In the genomic region with DNA sequence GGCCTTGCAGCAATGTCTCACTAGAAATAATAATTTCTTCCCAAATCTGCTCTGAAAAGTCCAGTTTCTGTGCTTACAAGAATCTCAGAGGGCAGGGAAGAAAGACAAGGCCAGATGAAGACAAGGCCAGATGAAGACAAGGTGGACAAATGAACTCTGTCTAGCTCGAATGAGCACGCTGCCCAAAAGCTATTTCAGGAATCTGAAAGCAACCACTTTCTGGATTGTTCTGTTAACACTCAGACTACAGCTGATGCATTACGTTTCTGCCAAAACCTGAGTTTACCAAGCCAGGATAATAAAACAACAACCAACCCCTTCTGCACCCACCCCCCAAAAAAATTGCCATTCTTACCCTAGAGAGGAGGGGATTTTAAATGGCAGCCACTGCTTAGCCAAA, we compare ENCODE assay signal across 30 cellular contexts.
"Had no signal": no experiment of that assay in that cellular context is flagged by ENCODE, and none has a peak within 500 bp of the region (broad histone marks: within the 10 kb centered on the region; RNA-seq: fewer than 3 reads in every experiment).

No MANE protein-coding gene starts in this region.

- H3K27me3 ChIP-seq: breast epithelium, cardiac muscle cell, colonic mucosa, esophagus muscularis mucosa, foreskin keratinocyte, gastrocnemius medialis had no signal

- H3K4me1 Mint-ChIP-seq: activated CD4-positive, alpha-beta memory T cell treated with anti-CD3 and anti-CD28 coated beads, Interleukin-2, amount 10 ng/mL, durations not matched to agents 7 days and 5 days; activated CD4-positive, alpha-beta T cell treated with anti-CD3 and anti-CD28 coated beads for 36 hours; activated CD4-positive, alpha-beta T cell treated with anti-CD3 and anti-CD28 coated beads, Interleukin-2, amount 10 ng/mL, durations not matched to agents 7 days and 5 days; activated naive CD4-positive, alpha-beta T cell treated with anti-CD3 and anti-CD28 coated beads, Interleukin-2, amount 10 ng/mL, durations not matched to agents 7 days and 5 days; brain had no signal

- ATAC-seq: activated CD4-positive, alpha-beta T cell treated with anti-CD3 and anti-CD28 coated beads for 36 hours; activated naive CD4-positive, alpha-beta T cell treated with anti-CD3 and anti-CD28 coated beads, Interleukin-2, amount 50 U/mL, for 72 hours; activated T-cell treated with anti-CD3 and anti-CD28 coated beads, Interleukin-2, amount 50 U/mL, for 72 hours; foreskin keratinocyte; gastrocnemius medialis had no signal

- DNase-seq: activated CD4-positive, alpha-beta memory T cell treated with anti-CD3 and anti-CD28 coated beads, Interleukin-2, amount 10 ng/mL, durations not matched to agents 7 days and 5 days; activated CD4-positive, alpha-beta T cell treated with anti-CD3 and anti-CD28 coated beads for 36 hours; activated CD4-positive, alpha-beta T cell treated with anti-CD3 and anti-CD28 coated beads, Interleukin-2, amount 10 ng/mL, durations not matched to agents 7 days and 5 days; activated CD4-positive, alpha-beta T cell treated with anti-CD3 and anti-CD28 coated beads, Interleukin-2, amount 50 U/mL, for 4 hours; activated CD4-positive, CD25-positive, alpha-beta regulatory T cell; activated CD4-positive, CD25-positive, alpha-beta regulatory T cell treated with anti-CD3 and anti-CD28 coated beads, Interleukin-2, amount 50 U/mL, for 72 hours; activated CD8-positive, alpha-beta memory T cell treated with anti-CD3 and anti-CD28 coated beads, Interleukin-2, amount 50 U/mL, for 48 hours; activated gamma-delta T cell; activated naive CD4-positive, alpha-beta T cell; activated naive CD4-positive, alpha-beta T cell treated with anti-CD3 and anti-CD28 coated beads, Interleukin-2, amount 10 ng/mL, durations not matched to agents 7 days and 5 days; activated T-cell treated with anti-CD3 and anti-CD28 coated beads for 4 hours; activated T-cell treated with anti-CD3 and anti-CD28 coated beads, Interleukin-2, amount 50 U/mL, for 24 hours; activated T-cell treated with anti-CD3 and anti-CD28 coated beads, Interleukin-2, amount 50 U/mL, for 72 hours; amniotic stem cell; anterior cingulate cortex; central memory CD4-positive, alpha-beta T cell; cerebellar nuclear complex; colonic mucosa; effector CD8-positive, alpha-beta T cell; erythroblast; foreskin keratinocyte; gastrocnemius medialis; glutamatergic neuron; T-helper 2 cell had no signal

- H3K27ac Mint-ChIP-seq: activated CD4-positive, alpha-beta memory T cell treated with anti-CD3 and anti-CD28 coated beads, Interleukin-2, amount 10 ng/mL, durations not matched to agents 7 days and 5 days; activated CD4-positive, alpha-beta T cell treated with anti-CD3 and anti-CD28 coated beads for 36 hours; activated CD4-positive, alpha-beta T cell treated with anti-CD3 and anti-CD28 coated beads, Interleukin-2, amount 10 ng/mL, durations not matched to agents 7 days and 5 days; activated naive CD4-positive, alpha-beta T cell treated with anti-CD3 and anti-CD28 coated beads, Interleukin-2, amount 10 ng/mL, durations not matched to agents 7 days and 5 days; activated naive CD4-positive, alpha-beta T cell treated with anti-CD3 and anti-CD28 coated beads, Interleukin-2, amount 50 U/mL, for 72 hours; activated T-cell treated with anti-CD3 and anti-CD28 coated beads, Interleukin-2, amount 50 U/mL, for 24 hours; activated T-cell treated with anti-CD3 and anti-CD28 coated beads, Interleukin-2, amount 50 U/mL, for 72 hours; brain had no signal

- H3K9me3 ChIP-seq: colonic mucosa, gastrocnemius medialis had no signal

- H3K36me3 Mint-ChIP-seq: activated naive CD4-positive, alpha-beta T cell treated with anti-CD3 and anti-CD28 coated beads, Interleukin-2, amount 10 ng/mL, durations not matched to agents 7 days and 5 days; brain had no signal

- H3K4me3 Mint-ChIP-seq: activated CD4-positive, alpha-beta memory T cell treated with anti-CD3 and anti-CD28 coated beads, Interleukin-2, amount 10 ng/mL, durations not matched to agents 7 days and 5 days; activated CD4-positive, alpha-beta T cell treated with anti-CD3 and anti-CD28 coated beads for 36 hours; activated CD4-positive, alpha-beta T cell treated with anti-CD3 and anti-CD28 coated beads, Interleukin-2, amount 10 ng/mL, durations not matched to agents 7 days and 5 days; activated naive CD4-positive, alpha-beta T cell treated with anti-CD3 and anti-CD28 coated beads, Interleukin-2, amount 10 ng/mL, durations not matched to agents 7 days and 5 days; activated T-cell treated with anti-CD3 and anti-CD28 coated beads, Interleukin-2, amount 50 U/mL, for 24 hours; activated T-cell treated with anti-CD3 and anti-CD28 coated beads, Interleukin-2, amount 50 U/mL, for 72 hours; brain had no signal

- FAIRE-seq: endometrium had no signal

- H3K36me3 ChIP-seq: breast epithelium, cardiac muscle cell, colonic mucosa, esophagus muscularis mucosa, gastrocnemius medialis had no signal

- H3K4me3 ChIP-seq: breast epithelium, cardiac muscle cell, colonic mucosa, esophagus muscularis mucosa, gastrocnemius medialis had no signal

- H3K27me3 Mint-ChIP-seq: activated CD4-positive, alpha-beta memory T cell treated with anti-CD3 and anti-CD28 coated beads, Interleukin-2, amount 10 ng/mL, durations not matched to agents 7 days and 5 days; activated CD4-positive, alpha-beta T cell treated with anti-CD3 and anti-CD28 coated beads for 36 hours; activated CD4-positive, alpha-beta T cell treated with anti-CD3 and anti-CD28 coated beads, Interleukin-2, amount 10 ng/mL, durations not matched to agents 7 days and 5 days; activated naive CD4-positive, alpha-beta T cell treated with anti-CD3 and anti-CD28 coated beads, Interleukin-2, amount 10 ng/mL, durations not matched to agents 7 days and 5 days; activated T-cell treated with anti-CD3 and anti-CD28 coated beads, Interleukin-2, amount 50 U/mL, for 24 hours had no signal

- H3K4me1 ChIP-seq: breast epithelium, colonic mucosa, esophagus muscularis mucosa, foreskin keratinocyte, gastrocnemius medialis had no signal

- H3K27ac ChIP-seq: breast epithelium, cardiac muscle cell, colonic mucosa, esophagus muscularis mucosa, foreskin keratinocyte, gastrocnemius medialis had no signal
